ENCODE assay signal across 7 cellular contexts in the genomic region with DNA sequence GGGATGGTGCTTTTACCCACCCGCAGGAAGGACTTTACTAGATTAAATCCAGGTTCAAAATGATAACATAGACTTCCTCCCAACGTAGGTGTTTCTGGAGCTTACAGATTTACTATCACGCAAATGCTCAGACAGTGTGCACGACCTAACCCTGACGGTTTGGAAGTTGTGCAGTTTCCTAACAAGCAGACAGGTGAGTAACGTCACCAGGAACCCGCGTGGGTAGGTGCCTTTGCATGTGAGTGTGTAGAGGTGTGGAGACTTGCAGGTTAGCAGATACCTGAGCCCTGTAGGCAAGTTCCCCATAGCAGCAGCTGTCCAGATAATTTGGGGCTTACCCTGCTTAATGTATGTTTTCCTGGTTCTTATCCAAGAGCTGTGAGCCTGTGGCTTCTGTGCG. TPM values are rescaled to one million over a fixed set of nuclear protein-coding genes. Genes with fewer than 3 reads are reported as not detected.
"Had no signal": no experiment of that assay in that cellular context is flagged by ENCODE, and none has a peak within 500 bp of the region (broad histone marks: within the 10 kb centered on the region; RNA-seq: fewer than 3 reads in every experiment).

No MANE protein-coding gene starts in this region.

RNA-seq across cellular contexts. Expression of gene GPR31, which starts 29.5 kb away (rescaled TPM):
- total RNA-seq: GM23248, GM23338, H1, H4, H7, H9, HFFc6 had no signal
